In genomic region chr6:26125015-26125690, GRCh38 we compare ENCODE assay signal across 8 cellular contexts. TPM values are rescaled to one million over a fixed set of nuclear protein-coding genes. Genes with fewer than 3 reads are reported as not detected.
DNase-seq lines count a peak whose midpoint lies in the region; ATAC-seq and TF ChIP-seq lines count a peak whose summit lies in the region.

No MANE protein-coding gene starts in this region.

- peaks cover 10 to 11% of the 10 kb centered on the region in 2 donors for H3K36me3 ChIP-seq in ascending aorta

- CTCF ChIA-PET in HEK293T (lab: Yijun Ruan, JAX), result no interaction called here

- peak; percentile 2 for ATAC-seq in left colon

- TF ChIP-seq CTCF in ascending aorta (IDR thresholded peaks at IDR 0.05), result no peak

- H3K27me3 ChIP-seq in ascending aorta, result no peaks in the 10 kb centered on the region

- H3K27ac ChIP-seq in ascending aorta (peak overlapping the region; percentile 90 to 98), temporal lobe (ENCODE audit: low read depth, low read length) (peak overlapping the region; percentile 57)

- H3K9me3 ChIP-seq in ascending aorta, result no peaks in the 10 kb centered on the region

- peak overlapping the region; percentile 72 to 95 for H3K4me3 ChIP-seq in ascending aorta

- peak; percentile 41 to 46 for DNase-seq in NOMO-1 (lab: John Stamatoyannopoulos, UW; ENCODE audit: unreplicated experiment in 2 of 2)
- DNase-seq in NOMO-1 treated with dmso at 0.1 percent for 144 hours (lab: John Stamatoyannopoulos, UW; ENCODE audit: unreplicated experiment), result no peak
- DNase-seq in NCI-H748 treated with DMSO at 0.1 percent for 48 hours (lab: John Stamatoyannopoulos, UW), result peak; percentile 42
- DNase-seq in ascending aorta (ENCODE audit: low spot score in 2 of 2), result no peak
- peak; percentile 36 to 43 for DNase-seq in left colon
- no peak for DNase-seq in middle frontal gyrus (ENCODE audit: extremely low spot score, low spot score)
- DNase-seq in HEK293T (ENCODE audit: extremely low spot score), result no peak

- peaks cover 0 to 24% of the 10 kb centered on the region in 2 donors for H3K4me1 ChIP-seq in ascending aorta

- intact Hi-C loops in ascending aorta (cut with DNase I), result loop anchor here (2.0 to 10.0 kb wide), 3 partner anchors 47 to 1020 kb away; a partner anchor contains a TSS
- intact Hi-C loops in left colon (cut with DNase I, micrococcal nuclease), result loop anchor here in 1 of 2 donors (10.0 kb wide), 1 partner anchor 70 kb away; a partner anchor contains a TSS

- POLR2A ChIA-PET in HEK293T (lab: Yijun Ruan, JAX), result interaction anchor here (0.6 to 6.9 kb wide), 27 partner anchors 8 to 1713 kb away, joined by 3 to 822 read pairs (median 17); a partner anchor contains a TSS

TF ChIP-seq in HEK293T, 16 proteins besides CTCF, POLR2A, EP300 and RAD21:
- TF ChIP-seq LEF1 (IDR thresholded peaks at IDR 0.05; ENCODE audit: borderline replicate concordance), result no peak
- TF ChIP-seq BHLHE40 (IDR thresholded peaks at IDR 0.05; ENCODE audit: borderline replicate concordance), result no peak
- no peak for TF ChIP-seq CTBP1 (IDR thresholded peaks at IDR 0.05; ENCODE audit: borderline replicate concordance)
- no peak for TF ChIP-seq L3MBTL2 (conservative IDR thresholded peaks at IDR 0.05)
- TF ChIP-seq FOXM1 (IDR thresholded peaks at IDR 0.05; ENCODE audit: borderline replicate concordance), result no peak
- no peak for TF ChIP-seq SUZ12 (IDR thresholded peaks at IDR 0.05)
TF ChIP-seq in HEK293T: peak in this region for 0.

RNA-seq across cellular contexts. Expression of gene HFE, which starts 37.9 kb away (rescaled TPM):
- total RNA-seq in ascending aorta (2.6 TPM), left colon (10 to 100 TPM in 1 of 2 donors, 1 to 10 TPM in 1; 8.2 to 12.0 TPM), temporal lobe (1.2 TPM)

Comparison
In these comparisons a context has a peak if more than half of its experiments do, and no peak if none do; other contexts are left out.
1. DNase-seq: peak in NOMO-1 (2 of 2), NCI-H748 treated with DMSO at 0.1 percent for 48 hours (single experiment) and left colon (2 of 2); none in NOMO-1 treated with dmso at 0.1 percent for 144 hours (single experiment), ascending aorta (0 of 2), middle frontal gyrus (single experiment) and HEK293T (single experiment).